In genomic region chr1:2642560-2643413, GRCh38 we compare ENCODE assay signal across 8 cellular contexts. TPM values are rescaled to one million over a fixed set of nuclear protein-coding genes. Genes with fewer than 3 reads are reported as not detected.
A peak's percentile ranks its signal among the peaks of the same experiment; 100 is the strongest.
DNase-seq lines count a peak whose midpoint lies in the region; ATAC-seq and TF ChIP-seq lines count a peak whose summit lies in the region.

No MANE protein-coding gene starts in this region.

- H3K9me3 ChIP-seq in ascending aorta (peaks cover 7 to 12% of the 10 kb centered on the region in 2 donors), vagina (peaks cover 4% of the 10 kb centered on the region)

- TF ChIP-seq CTCF in ascending aorta (IDR thresholded peaks at IDR 0.05): peak in 1 of 3 experiments; percentile 5
- TF ChIP-seq CTCF in vagina (IDR thresholded peaks at IDR 0.05): no peak

- peak; percentile 77 for ATAC-seq in HG02938 (IDR thresholded peaks at IDR 0.05; ENCODE audit: unreplicated experiment)

- intact Hi-C loops in ascending aorta (cut with DNase I) (loop anchor here (2.0 kb wide), 3 partner anchors 56 to 230 kb away; partner anchors contain the start of genes PANK4, PEX10 and PRXL2B), vagina (cut with DNase I) (loop anchor here (5.0 to 10.0 kb wide), 2 partner anchors 50 to 228 kb away; partner anchors contain the start of gene PEX10)

- peak overlapping the region; percentile 57 for H3K9ac ChIP-seq in rectal smooth muscle tissue (ENCODE audit: low read length)

- H3K27ac ChIP-seq in ascending aorta (peak overlapping the region; percentile 45 to 48), rectal smooth muscle tissue (ENCODE audit: low read depth, low read length) (peak overlapping the region; percentile 66), vagina (peak overlapping the region; percentile 84)

- H3K27me3 ChIP-seq in ascending aorta: no peaks in the 10 kb centered on the region
- H3K27me3 ChIP-seq in rectal smooth muscle tissue (ENCODE audit: control insufficient read depth, insufficient read depth, low read length): no peaks in the 10 kb centered on the region
- no peaks in the 10 kb centered on the region for H3K27me3 ChIP-seq in vagina

- TF ChIP-seq POLR2A in GM15510 (IDR thresholded peaks at IDR 0.05; ENCODE audit: borderline replicate concordance, extremely low read depth, insufficient read length) (peak; percentile 83), vagina (IDR thresholded peaks at IDR 0.05) (peak in 1 of 2 donors; percentile 75)

- no peaks in the 10 kb centered on the region for H3K36me3 ChIP-seq in ascending aorta
- H3K36me3 ChIP-seq in rectal smooth muscle tissue (ENCODE audit: control insufficient read depth, insufficient read depth, low read length): no peaks in the 10 kb centered on the region
- H3K36me3 ChIP-seq in vagina: no peaks in the 10 kb centered on the region

- peak; percentile 42 to 48 for DNase-seq in NCI-H187 (lab: John Stamatoyannopoulos, UW)
- peak; percentile 86 to 95 (median 93) for DNase-seq in T-helper 2 cell
- DNase-seq in ascending aorta (ENCODE audit: low spot score in 2 of 2): peak; percentile 64 to 92
- peak; percentile 100 for DNase-seq in hepatic stellate cell (ENCODE audit: low spot score)
- no peak for DNase-seq in vagina (ENCODE audit: extremely low spot score in 2 of 2)

- H3K4me3 ChIP-seq in ascending aorta: peak overlapping the region; percentile 74 to 86
- peak overlapping the region; percentile 82 for H3K4me3 ChIP-seq in rectal smooth muscle tissue (ENCODE audit: low read length)
- H3K4me3 ChIP-seq in vagina: peak overlapping the region; percentile 81 to 85

- peaks cover 8 to 18% of the 10 kb centered on the region in 2 donors for H3K4me1 ChIP-seq in ascending aorta
- H3K4me1 ChIP-seq in rectal smooth muscle tissue (ENCODE audit: control insufficient read depth, insufficient read depth, low read length): peaks cover 5% of the 10 kb centered on the region
- peaks cover 25% of the 10 kb centered on the region for H3K4me1 ChIP-seq in vagina

RNA-seq across cellular contexts. Expression of gene MMEL1, which starts 10.0 kb away (rescaled TPM):
- total RNA-seq in ascending aorta: not detected
- 4.4 TPM for total RNA-seq in vagina

RNA-seq across cellular contexts. Expression of gene PRXL2B, which starts 56.2 kb away (rescaled TPM):
- total RNA-seq in ascending aorta: 20.1 TPM
- total RNA-seq in vagina: 16.2 TPM

Comparison
In these comparisons a context has a peak if more than half of its experiments do, and no peak if none do; other contexts are left out.
1. DNase-seq: peak in NCI-H187 (2 of 2), T-helper 2 cell (5 of 5), ascending aorta (2 of 2) and hepatic stellate cell (single experiment); none in vagina (0 of 2).
2. Peak in every context shown above with its lines, with median percentiles within 50 percentile points of each other: H3K27ac ChIP-seq and H3K4me3 ChIP-seq.